Comparison of ENCODE assay signal across 17 cellular contexts in genomic region chr13:31174018-31174417, GRCh38. TPM values are rescaled to one million over a fixed set of nuclear protein-coding genes. Genes with fewer than 3 reads are reported as not detected.
A peak's percentile ranks its signal among the peaks of the same experiment; 100 is the strongest.
DNase-seq lines count a peak whose midpoint lies in the region; ATAC-seq and TF ChIP-seq lines count a peak whose summit lies in the region.
"Had no signal": no experiment of that assay in that cellular context is flagged by ENCODE, and none has a peak within 500 bp of the region (broad histone marks: within the 10 kb centered on the region; RNA-seq: fewer than 3 reads in every experiment).

No MANE protein-coding gene starts in this region.

- H3K27me3 Mint-ChIP-seq in osteocyte (ENCODE audit: unreplicated experiment): no peaks in the 10 kb centered on the region
- peaks cover 2 to 7% of the 10 kb centered on the region in 2 donors for H3K27me3 Mint-ChIP-seq in CD4-positive, alpha-beta memory T cell

- no peak overlapping the region for H3K4me3 ChIP-seq in Panc1 (ENCODE audit: low read depth in 2 of 2, low read length in 2 of 2)
- H3K4me3 ChIP-seq in epithelial cell of esophagus (ENCODE audit: low read length): no peak overlapping the region
- H3K4me3 ChIP-seq in CD4-positive, alpha-beta memory T cell (ENCODE audit: low read length in 2 of 2): no peak overlapping the region
- H3K4me3 ChIP-seq: left lung, SJSA1, tibial nerve had no signal

- no peaks in the 10 kb centered on the region for H3K9me3 ChIP-seq in Panc1 (ENCODE audit: control insufficient read depth, insufficient read depth, low read depth, low read length)
- H3K9me3 ChIP-seq in CD4-positive, alpha-beta memory T cell (ENCODE audit: control insufficient read depth in 1 of 2, low read length in 2 of 2): no peaks in the 10 kb centered on the region
- H3K9me3 ChIP-seq: left lung, SJSA1, tibial nerve had no signal

- H3K27ac ChIP-seq in Panc1 (ENCODE audit: low read length): peak overlapping the region; percentile 68
- no peak overlapping the region for H3K27ac ChIP-seq in CD4-positive, alpha-beta memory T cell (ENCODE audit: low read depth, low read length)
- H3K27ac ChIP-seq: left lung, tibial nerve, VCaP had no signal

- peaks cover 9% of the 10 kb centered on the region for H3K4me1 ChIP-seq in Panc1 (ENCODE audit: control insufficient read depth, insufficient read depth, low read length)
- no peaks in the 10 kb centered on the region for H3K4me1 ChIP-seq in CD4-positive, alpha-beta memory T cell (ENCODE audit: insufficient read depth, low read length)
- H3K4me1 ChIP-seq: left lung, tibial nerve had no signal

- H3K27me3 ChIP-seq in Panc1 (ENCODE audit: control insufficient read depth, insufficient read depth, low read length): no peaks in the 10 kb centered on the region
- H3K27me3 ChIP-seq in CD4-positive, alpha-beta memory T cell (ENCODE audit: insufficient read depth, low read length): no peaks in the 10 kb centered on the region
- H3K27me3 ChIP-seq: left lung, SJSA1, tibial nerve had no signal

- POLR2A ChIA-PET in Panc1 (lab: Charles Lee): no interaction called here
- POLR2A ChIA-PET in CD4-positive, alpha-beta memory T cell (lab: Charles Lee; ENCODE audit: partially characterized antibody): no interaction called here

- H3K36me3 Mint-ChIP-seq in osteocyte (ENCODE audit: unreplicated experiment): no peaks in the 10 kb centered on the region
- H3K36me3 Mint-ChIP-seq in CD4-positive, alpha-beta memory T cell: no peaks in the 10 kb centered on the region
- H3K36me3 Mint-ChIP-seq: activated naive CD8-positive, alpha-beta T cell had no signal

- CTCF ChIA-PET in Panc1 (lab: Charles Lee): interaction anchor here (0.6 to 0.9 kb wide), 2 partner anchors 67 to 250 kb away, joined by 3 to 6 read pairs; no protein-coding TSS in a partner anchor
- CTCF ChIA-PET in CD4-positive, alpha-beta memory T cell (lab: Charles Lee; ENCODE audit: partially characterized antibody): interaction anchor here (1.4 kb wide), 1 partner anchor 16 kb away, joined by 5 read pairs; no protein-coding TSS in a partner anchor

- no peaks in the 10 kb centered on the region for H3K36me3 ChIP-seq in Panc1 (ENCODE audit: control insufficient read depth, insufficient read depth, low read length)
- no peaks in the 10 kb centered on the region for H3K36me3 ChIP-seq in CD4-positive, alpha-beta memory T cell (ENCODE audit: insufficient read depth, low read length)
- H3K36me3 ChIP-seq: left lung, SJSA1, tibial nerve had no signal

- TF ChIP-seq CTCF in Panc1 (IDR thresholded peaks at IDR 0.05) (peak; percentile 22; the same call in 1 of the 2 replicates), epithelial cell of esophagus (IDR thresholded peaks at IDR 0.05; ENCODE audit: insufficient read depth, low read depth, low read length, missing control alignments) (peak; percentile 3), osteocyte (IDR thresholded peaks at IDR 0.05) (peak; percentile 59)

- in situ Hi-C loops in Panc1 (cut with HindIII; ENCODE audit: low pct_unique_long_range_greater_than_20kb, low sequenced_read_pairs): no loop called here

- H3K4me1 Mint-ChIP-seq in osteocyte (ENCODE audit: unreplicated experiment): peaks cover 24% of the 10 kb centered on the region
- H3K4me1 Mint-ChIP-seq in CD4-positive, alpha-beta memory T cell: peaks cover 0 to 5% (median 1%) of the 10 kb centered on the region in 4 donors

- BruUV-seq in Panc1 (replicated peaks; lab: Mats Ljungman, UMichigan): no TSS peak

- H3K9me3 Mint-ChIP-seq in osteocyte (ENCODE audit: unreplicated experiment): no peaks in the 10 kb centered on the region
- H3K9me3 Mint-ChIP-seq in CD4-positive, alpha-beta memory T cell: peaks cover 0 to 3% (median 0%) of the 10 kb centered on the region in 8 donors

- intact Hi-C loops in Panc1 (cut with micrococcal nuclease; ENCODE audit: unreplicated experiment): no loop called here
- intact Hi-C loops in CD4-positive, alpha-beta memory T cell (cut with micrococcal nuclease): no loop called here

- no peak overlapping the region for H3K27ac Mint-ChIP-seq in osteocyte (ENCODE audit: unreplicated experiment)
- H3K27ac Mint-ChIP-seq in CD4-positive, alpha-beta memory T cell: no peak overlapping the region
- H3K27ac Mint-ChIP-seq: activated naive CD8-positive, alpha-beta T cell had no signal

- no peak for ATAC-seq in Panc1
- no peak for ATAC-seq in GM18873 (IDR thresholded peaks at IDR 0.05; ENCODE audit: low FRiP score, unreplicated experiment)
- ATAC-seq: left lung had no signal

- DNase-seq in DMS53 (lab: John Stamatoyannopoulos, UW) (peak; percentile 12), DMS53 treated with DMSO at 0.1 percent for 48 hours (lab: John Stamatoyannopoulos, UW; ENCODE audit: unreplicated experiment) (no peak), Panc1 (ENCODE audit: low read depth, low spot score) (no peak), epithelial cell of esophagus (ENCODE audit: low read depth) (peak; percentile 16), osteocyte (ENCODE audit: extremely low spot score, unreplicated experiment) (no peak)
- no peak for DNase-seq in activated CD4-positive, alpha-beta T cell treated with anti-CD3 and anti-CD28 coated beads, Interleukin-2, amount 50 U/mL, for 48 hours
- no peak for DNase-seq in CD4-positive, alpha-beta memory T cell
- DNase-seq: 8988T, dermis blood vessel endothelial cell, glutamatergic neuron, left lung, NCI-H748 treated with DMSO at 0.1 percent for 48 hours had no signal

- H3K4me3 Mint-ChIP-seq in osteocyte (ENCODE audit: unreplicated experiment): no peak overlapping the region
- no peak overlapping the region for H3K4me3 Mint-ChIP-seq in CD4-positive, alpha-beta memory T cell
- H3K4me3 Mint-ChIP-seq: activated naive CD8-positive, alpha-beta T cell had no signal

RNA-seq across cellular contexts. Expression of gene HSPH1, which starts 12.3 kb away (rescaled TPM):
- 145 TPM for total RNA-seq in Panc1 (2021; ENCODE audit: unreplicated experiment)
- 67.9 TPM for polyA plus RNA-seq in Panc1 (2012; ENCODE audit: insufficient read length)
- 73.5 and 75.5 TPM in 2 replicates for total RNA-seq in osteocyte
- 10 to 100 TPM; 68.6 to 75.5 TPM for total RNA-seq in CD4-positive, alpha-beta memory T cell
- polyA plus RNA-seq in CD4-positive, alpha-beta memory T cell: 10 to 100 TPM; 39.9 to 48.6 TPM

RNA-seq across cellular contexts. Expression of gene B3GLCT, which starts 25.8 kb away (rescaled TPM):
- total RNA-seq in Panc1 (2021; ENCODE audit: unreplicated experiment): 16.5 TPM
- 6.5 TPM for polyA plus RNA-seq in Panc1 (2012; ENCODE audit: insufficient read length)
- 8.2 and 10.3 TPM in 2 replicates for total RNA-seq in osteocyte
- total RNA-seq in CD4-positive, alpha-beta memory T cell: 1 to 10 TPM; 5.2 to 5.8 TPM
- 10 to 100 TPM in 1 of 2 donors, 1 to 10 TPM in 1; 7.3 to 10.2 TPM for polyA plus RNA-seq in CD4-positive, alpha-beta memory T cell

Comparison
In these comparisons a context has a peak if more than half of its experiments do, and no peak if none do; other contexts are left out.
1. DNase-seq: peak in DMS53 (single experiment) and epithelial cell of esophagus (single experiment); none in DMS53 treated with DMSO at 0.1 percent for 48 hours (single experiment), Panc1 (single experiment), osteocyte (single experiment), activated CD4-positive, alpha-beta T cell treated with anti-CD3 and anti-CD28 coated beads, Interleukin-2, amount 50 U/mL, for 48 hours (0 of 2) and CD4-positive, alpha-beta memory T cell (0 of 5).
2. CTCF ChIP-seq: peak in every context shown above with its lines; median percentile 59 in osteocyte; 22 in Panc1; 3 in epithelial cell of esophagus.